In the genomic region with DNA sequence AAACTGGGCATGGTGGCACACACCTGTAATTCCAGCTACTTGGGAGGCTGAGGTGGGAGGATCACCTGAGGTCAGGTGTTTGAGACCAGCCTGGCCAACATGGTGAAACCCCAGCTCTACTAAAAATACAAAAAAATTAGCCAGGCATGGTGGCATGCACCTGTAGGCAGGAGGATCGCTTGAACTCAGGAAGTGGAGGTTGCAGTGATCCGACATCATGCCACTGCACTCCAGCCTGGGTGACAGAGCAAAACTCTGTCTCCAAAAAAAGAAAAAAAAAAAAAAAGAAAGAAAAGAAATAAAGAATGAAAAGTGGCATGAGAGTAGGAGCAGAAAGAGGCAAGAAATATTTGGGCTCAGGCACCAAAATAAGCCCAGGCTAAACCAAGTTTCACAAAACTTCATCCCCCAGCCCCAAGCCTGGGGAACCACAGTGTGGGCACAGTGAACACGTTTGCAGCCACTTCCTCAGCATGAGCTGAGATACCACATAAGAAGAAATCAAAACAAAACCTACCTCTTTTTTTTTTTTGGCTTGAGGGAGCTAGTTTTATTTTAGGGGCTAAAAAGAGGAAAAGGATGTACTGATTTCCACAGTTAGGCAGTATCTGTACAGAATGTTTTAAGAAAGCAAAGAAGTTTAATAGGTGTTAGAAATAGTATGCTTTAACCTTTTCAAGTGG, we compare ENCODE assay signal across 8 cellular contexts. TPM values are rescaled to one million over a fixed set of nuclear protein-coding genes. Genes with fewer than 3 reads are reported as not detected.
DNase-seq lines count a peak whose midpoint lies in the region; ATAC-seq lines count a peak whose summit lies in the region.
"Not testable (repeated sequence)": the region's sequence is repeated elsewhere in the genome, so short reads cannot be mapped to it uniquely, and the experiment has no call there.

No MANE protein-coding gene starts in this region.

- peaks cover 46% of the 10 kb centered on the region for H3K4me1 Mint-ChIP-seq in activated CD4-positive, alpha-beta T cell treated with anti-CD3 and anti-CD28 coated beads, Interleukin-2, amount 10 ng/mL, durations not matched to agents 24 days and 14 days
- H3K4me1 Mint-ChIP-seq in activated naive CD4-positive, alpha-beta T cell treated with anti-CD3 and anti-CD28 coated beads, Interleukin-2, amount 10 ng/mL, durations not matched to agents 7 days and 5 days, result peaks cover 41% of the 10 kb centered on the region

- ATAC-seq in GM19452 (IDR thresholded peaks at IDR 0.05; ENCODE audit: unreplicated experiment) (peak; percentile 49), HG03039 (IDR thresholded peaks at IDR 0.05; ENCODE audit: unreplicated experiment) (peak; percentile 36)

- H3K4me3 Mint-ChIP-seq in activated CD4-positive, alpha-beta T cell treated with anti-CD3 and anti-CD28 coated beads, Interleukin-2, amount 10 ng/mL, durations not matched to agents 24 days and 14 days, result peak overlapping the region; percentile 67
- H3K4me3 Mint-ChIP-seq in activated naive CD4-positive, alpha-beta T cell treated with anti-CD3 and anti-CD28 coated beads, Interleukin-2, amount 10 ng/mL, durations not matched to agents 7 days and 5 days, result peak overlapping the region; percentile 52

- CTCF ChIA-PET in activated naive CD4-positive, alpha-beta T cell treated with anti-CD3 and anti-CD28 coated beads, Interleukin-2, amount 10 ng/mL, durations not matched to agents 7 days and 5 days (lab: Charles Lee), result interaction anchor here (1.2 to 4.0 kb wide), 5 partner anchors 9 to 467 kb away, joined by 3 to 21 read pairs (median 5); no protein-coding TSS in a partner anchor

- H3K9me3 Mint-ChIP-seq in activated CD4-positive, alpha-beta T cell treated with anti-CD3 and anti-CD28 coated beads, Interleukin-2, amount 10 ng/mL, durations not matched to agents 24 days and 14 days; activated naive CD4-positive, alpha-beta T cell treated with anti-CD3 and anti-CD28 coated beads, Interleukin-2, amount 10 ng/mL, durations not matched to agents 7 days and 5 days: not testable (repeated sequence)

- not testable (repeated sequence) for H3K36me3 Mint-ChIP-seq in activated CD4-positive, alpha-beta T cell treated with anti-CD3 and anti-CD28 coated beads, Interleukin-2, amount 10 ng/mL, durations not matched to agents 24 days and 14 days (ENCODE audit: low read depth); activated naive CD4-positive, alpha-beta T cell treated with anti-CD3 and anti-CD28 coated beads, Interleukin-2, amount 10 ng/mL, durations not matched to agents 7 days and 5 days

- H3K27ac Mint-ChIP-seq in activated CD4-positive, alpha-beta T cell treated with anti-CD3 and anti-CD28 coated beads, Interleukin-2, amount 10 ng/mL, durations not matched to agents 24 days and 14 days, result peak overlapping the region; percentile 86
- peak overlapping the region; percentile 91 for H3K27ac Mint-ChIP-seq in activated naive CD4-positive, alpha-beta T cell treated with anti-CD3 and anti-CD28 coated beads, Interleukin-2, amount 10 ng/mL, durations not matched to agents 7 days and 5 days

- DNase-seq in GDM1 (lab: John Stamatoyannopoulos, UW), result peak; percentile 43
- DNase-seq in MV-4-11 (lab: John Stamatoyannopoulos, UW), result peak; percentile 81
- peak; percentile 92 for DNase-seq in activated CD4-positive, alpha-beta T cell treated with anti-CD3 and anti-CD28 coated beads, Interleukin-2, amount 10 ng/mL, durations not matched to agents 24 days and 14 days
- DNase-seq in activated naive CD4-positive, alpha-beta T cell treated with anti-CD3 and anti-CD28 coated beads, Interleukin-2, amount 10 ng/mL, durations not matched to agents 7 days and 5 days, result peak; percentile 83
- peak; percentile 34 for DNase-seq in midbrain (lab: John Stamatoyannopoulos, UW)
- peak; percentile 31 for DNase-seq in stimulated activated CD8-positive, alpha-beta memory T cell treated with anti-CD3 and anti-CD28 coated beads, Interleukin-4, amount 100 ng/mL, for 24 hours (ENCODE audit: low read depth)

- intact Hi-C loops in activated CD4-positive, alpha-beta T cell treated with anti-CD3 and anti-CD28 coated beads, Interleukin-2, amount 10 ng/mL, durations not matched to agents 24 days and 14 days (cut with micrococcal nuclease), result not testable (repeated sequence)

- not testable (repeated sequence) for H3K27me3 Mint-ChIP-seq in activated CD4-positive, alpha-beta T cell treated with anti-CD3 and anti-CD28 coated beads, Interleukin-2, amount 10 ng/mL, durations not matched to agents 24 days and 14 days; activated naive CD4-positive, alpha-beta T cell treated with anti-CD3 and anti-CD28 coated beads, Interleukin-2, amount 10 ng/mL, durations not matched to agents 7 days and 5 days

RNA-seq across cellular contexts. Expression of a gene that starts 46.8 kb away (rescaled TPM):
- 13.5 and 17.3 TPM in 2 replicates for total RNA-seq in activated CD4-positive, alpha-beta T cell treated with anti-CD3 and anti-CD28 coated beads, Interleukin-2, amount 10 ng/mL, durations not matched to agents 24 days and 14 days

Comparison
In these comparisons a context has a peak if more than half of its experiments do, and no peak if none do; other contexts are left out.
1. Peak in every context shown above with its lines: DNase-seq and ATAC-seq.
2. DNase-seq: peak in every context shown above with its lines; median percentile 92 in activated CD4-positive, alpha-beta T cell treated with anti-CD3 and anti-CD28 coated beads, Interleukin-2, amount 10 ng/mL, durations not matched to agents 24 days and 14 days; 83 in activated naive CD4-positive, alpha-beta T cell treated with anti-CD3 and anti-CD28 coated beads, Interleukin-2, amount 10 ng/mL, durations not matched to agents 7 days and 5 days; 81 in MV-4-11; 43 in GDM1; 34 in midbrain; 31 in stimulated activated CD8-positive, alpha-beta memory T cell treated with anti-CD3 and anti-CD28 coated beads, Interleukin-4, amount 100 ng/mL, for 24 hours.